1 cellular context compared by ENCODE assay signal in genomic region chr19:35644987-35645679, GRCh38.
TF ChIP-seq lines count a peak whose summit lies in the region.

No MANE protein-coding gene starts in this region.

TF ChIP-seq in SK-N-SH, 30 proteins besides CTCF, POLR2A, EP300 and RAD21:
- TF ChIP-seq JUND (IDR thresholded peaks at IDR 0.05) = no peak
- no peak for TF ChIP-seq TCF12 (IDR thresholded peaks at IDR 0.05)
- 0 out of 2 replicates have a peak, but pooled peaks have one; percentile 2 for TF ChIP-seq MXI1 (IDR thresholded peaks at IDR 0.05; ENCODE audit: low read depth, low read length)
- no peak for TF ChIP-seq USF2 (IDR thresholded peaks at IDR 0.05; ENCODE audit: borderline replicate concordance, low read depth, low read length)
- TF ChIP-seq, protein P1, sequence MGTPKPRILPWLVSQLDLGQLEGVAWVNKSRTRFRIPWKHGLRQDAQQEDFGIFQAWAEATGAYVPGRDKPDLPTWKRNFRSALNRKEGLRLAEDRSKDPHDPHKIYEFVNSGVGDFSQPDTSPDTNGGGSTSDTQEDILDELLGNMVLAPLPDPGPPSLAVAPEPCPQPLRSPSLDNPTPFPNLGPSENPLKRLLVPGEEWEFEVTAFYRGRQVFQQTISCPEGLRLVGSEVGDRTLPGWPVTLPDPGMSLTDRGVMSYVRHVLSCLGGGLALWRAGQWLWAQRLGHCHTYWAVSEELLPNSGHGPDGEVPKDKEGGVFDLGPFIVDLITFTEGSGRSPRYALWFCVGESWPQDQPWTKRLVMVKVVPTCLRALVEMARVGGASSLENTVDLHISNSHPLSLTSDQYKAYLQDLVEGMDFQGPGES (IDR thresholded peaks at IDR 0.05; ENCODE audit: low read depth, low read length) = no peak
- no peak for TF ChIP-seq EZH2phosphoT487 (IDR thresholded peaks at IDR 0.05; ENCODE audit: borderline replicate concordance, low read depth)
- no peak for TF ChIP-seq USF1 (IDR thresholded peaks at IDR 0.05; ENCODE audit: borderline replicate concordance, low read depth)
